ENCODE assay signal across 3 cellular contexts in the genomic region with DNA sequence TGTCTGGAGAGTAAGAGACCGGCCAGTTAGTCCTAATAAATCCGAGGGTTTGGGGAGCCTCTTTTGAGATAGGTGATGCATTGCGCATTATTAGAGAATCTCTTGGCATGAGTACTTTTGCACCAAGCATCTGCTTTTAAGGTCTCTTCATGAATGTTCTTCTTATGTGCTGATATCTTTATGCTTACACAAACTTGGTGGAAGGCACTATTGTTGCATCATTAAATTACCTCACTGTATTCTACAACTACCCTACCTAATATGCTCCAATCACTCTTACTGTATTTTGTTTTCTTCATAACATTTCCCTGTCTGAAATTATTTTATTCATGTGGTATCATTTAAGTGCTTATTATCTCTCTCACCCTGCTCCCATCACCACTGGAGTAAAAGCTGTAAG.
TF ChIP-seq lines count a peak whose summit lies in the region.

No MANE protein-coding gene starts in this region.

TF ChIP-seq in A549, 52 proteins besides CTCF, POLR2A, EP300 and RAD21:
- TF ChIP-seq EHMT2 (IDR thresholded peaks at IDR 0.05; ENCODE audit: low read depth) (no peak), ZFP36 (IDR thresholded peaks at IDR 0.05; ENCODE audit: borderline replicate concordance, partially characterized antibody) (no peak), NPAS2 (CRISPR knock-in tag; IDR thresholded peaks at IDR 0.05; ENCODE audit: borderline replicate concordance) (no peak), FOXS1 (CRISPR knock-in tag; IDR thresholded peaks at IDR 0.05) (no peak), FOSL2 (IDR thresholded peaks at IDR 0.05) (no peak), FOSL2 (CRISPR knock-in tag; IDR thresholded peaks at IDR 0.05) (no peak), KDM5A (IDR thresholded peaks at IDR 0.05) (no peak), HDAC2 (IDR thresholded peaks at IDR 0.05) (no peak), NR3C1 (IDR thresholded peaks at IDR 0.05) (no peak), TFCP2L1 (CRISPR knock-in tag; IDR thresholded peaks at IDR 0.05) (no peak), ZNF302 (CRISPR knock-in tag; IDR thresholded peaks at IDR 0.05) (no peak), SMC3 (IDR thresholded peaks at IDR 0.05) (no peak)
- TF ChIP-seq, protein P1, sequence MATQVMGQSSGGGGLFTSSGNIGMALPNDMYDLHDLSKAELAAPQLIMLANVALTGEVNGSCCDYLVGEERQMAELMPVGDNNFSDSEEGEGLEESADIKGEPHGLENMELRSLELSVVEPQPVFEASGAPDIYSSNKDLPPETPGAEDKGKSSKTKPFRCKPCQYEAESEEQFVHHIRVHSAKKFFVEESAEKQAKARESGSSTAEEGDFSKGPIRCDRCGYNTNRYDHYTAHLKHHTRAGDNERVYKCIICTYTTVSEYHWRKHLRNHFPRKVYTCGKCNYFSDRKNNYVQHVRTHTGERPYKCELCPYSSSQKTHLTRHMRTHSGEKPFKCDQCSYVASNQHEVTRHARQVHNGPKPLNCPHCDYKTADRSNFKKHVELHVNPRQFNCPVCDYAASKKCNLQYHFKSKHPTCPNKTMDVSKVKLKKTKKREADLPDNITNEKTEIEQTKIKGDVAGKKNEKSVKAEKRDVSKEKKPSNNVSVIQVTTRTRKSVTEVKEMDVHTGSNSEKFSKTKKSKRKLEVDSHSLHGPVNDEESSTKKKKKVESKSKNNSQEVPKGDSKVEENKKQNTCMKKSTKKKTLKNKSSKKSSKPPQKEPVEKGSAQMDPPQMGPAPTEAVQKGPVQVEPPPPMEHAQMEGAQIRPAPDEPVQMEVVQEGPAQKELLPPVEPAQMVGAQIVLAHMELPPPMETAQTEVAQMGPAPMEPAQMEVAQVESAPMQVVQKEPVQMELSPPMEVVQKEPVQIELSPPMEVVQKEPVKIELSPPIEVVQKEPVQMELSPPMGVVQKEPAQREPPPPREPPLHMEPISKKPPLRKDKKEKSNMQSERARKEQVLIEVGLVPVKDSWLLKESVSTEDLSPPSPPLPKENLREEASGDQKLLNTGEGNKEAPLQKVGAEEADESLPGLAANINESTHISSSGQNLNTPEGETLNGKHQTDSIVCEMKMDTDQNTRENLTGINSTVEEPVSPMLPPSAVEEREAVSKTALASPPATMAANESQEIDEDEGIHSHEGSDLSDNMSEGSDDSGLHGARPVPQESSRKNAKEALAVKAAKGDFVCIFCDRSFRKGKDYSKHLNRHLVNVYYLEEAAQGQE (IDR thresholded peaks at IDR 0.05) = no peak

TF ChIP-seq in IMR-90, 13 proteins besides CTCF, POLR2A, EP300 and RAD21:
- TF ChIP-seq, protein P2, sequence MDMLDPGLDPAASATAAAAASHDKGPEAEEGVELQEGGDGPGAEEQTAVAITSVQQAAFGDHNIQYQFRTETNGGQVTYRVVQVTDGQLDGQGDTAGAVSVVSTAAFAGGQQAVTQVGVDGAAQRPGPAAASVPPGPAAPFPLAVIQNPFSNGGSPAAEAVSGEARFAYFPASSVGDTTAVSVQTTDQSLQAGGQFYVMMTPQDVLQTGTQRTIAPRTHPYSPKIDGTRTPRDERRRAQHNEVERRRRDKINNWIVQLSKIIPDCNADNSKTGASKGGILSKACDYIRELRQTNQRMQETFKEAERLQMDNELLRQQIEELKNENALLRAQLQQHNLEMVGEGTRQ (IDR thresholded peaks at IDR 0.05; ENCODE audit: low read depth, low read length) = no peak
- TF ChIP-seq CEBPB (IDR thresholded peaks at IDR 0.05; ENCODE audit: low read depth, low read length) = peak; percentile 52; the same call in 1 of the 2 replicates
- no peak for TF ChIP-seq BHLHE40 (IDR thresholded peaks at IDR 0.05; ENCODE audit: low read depth, low read length)

TF ChIP-seq in SK-N-SH, 30 proteins besides CTCF, POLR2A, EP300 and RAD21:
- TF ChIP-seq TEAD4 (IDR thresholded peaks at IDR 0.05; ENCODE audit: borderline replicate concordance, insufficient read depth) (no peak), NFIC (IDR thresholded peaks at IDR 0.05; ENCODE audit: borderline replicate concordance) (no peak)
TF ChIP-seq in SK-N-SH: peak in this region for 0.
